Comparison of ENCODE assay signal across 10 cellular contexts in the genomic region with DNA sequence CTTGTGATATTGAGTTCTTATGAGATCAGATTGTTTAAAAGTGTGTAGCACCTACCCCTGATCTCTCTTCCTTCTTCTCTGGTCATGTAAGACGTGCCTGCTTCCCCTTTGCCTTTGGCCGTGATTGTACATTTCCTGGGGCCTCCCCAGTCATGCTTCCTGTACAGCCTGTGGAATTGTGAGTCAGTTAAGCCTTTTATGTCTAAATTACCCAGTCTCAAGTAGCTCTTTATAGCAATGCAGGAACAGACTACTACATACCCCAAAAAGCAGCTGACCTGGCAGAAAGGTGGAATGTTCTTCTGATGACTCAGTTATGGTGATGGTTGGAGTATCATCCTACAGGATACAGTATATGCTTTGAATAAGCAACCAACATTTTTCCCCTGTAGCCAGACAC. TPM values are rescaled to one million over a fixed set of nuclear protein-coding genes. Genes with fewer than 3 reads are reported as not detected.
A peak's percentile ranks its signal among the peaks of the same experiment; 100 is the strongest.
DNase-seq lines count a peak whose midpoint lies in the region; ATAC-seq and TF ChIP-seq lines count a peak whose summit lies in the region.
"Had no signal": no experiment of that assay in that cellular context is flagged by ENCODE, and none has a peak within 500 bp of the region (broad histone marks: within the 10 kb centered on the region; RNA-seq: fewer than 3 reads in every experiment).

No MANE protein-coding gene starts in this region.

- CTCF ChIA-PET in WTC11 (lab: Charles Lee): no interaction called here

- no peak overlapping the region for H3K4me3 ChIP-seq in AG10803 (ENCODE audit: low read length)
- H3K4me3 ChIP-seq: GM12878 had no signal

- H3K36me3 Mint-ChIP-seq in activated naive CD8-positive, alpha-beta T cell treated with anti-CD3 and anti-CD28 coated beads, Interleukin-2, amount 10 ng/mL, durations not matched to agents 7 days and 5 days: peaks cover 32% of the 10 kb centered on the region
- H3K36me3 Mint-ChIP-seq in WTC11: no peaks in the 10 kb centered on the region

- peaks cover 6% of the 10 kb centered on the region for H3K9me3 Mint-ChIP-seq in activated naive CD8-positive, alpha-beta T cell treated with anti-CD3 and anti-CD28 coated beads, Interleukin-2, amount 10 ng/mL, durations not matched to agents 7 days and 5 days
- no peaks in the 10 kb centered on the region for H3K9me3 Mint-ChIP-seq in WTC11

- DNase-seq in AG10803 (ENCODE audit: low read depth) (peak; percentile 69), HS-5 (ENCODE audit: low read depth) (peak; percentile 79), left lobe of liver (ENCODE audit: low spot score) (no peak), WTC11 (ENCODE audit: low spot score) (no peak)
- DNase-seq in activated naive CD8-positive, alpha-beta T cell treated with anti-CD3 and anti-CD28 coated beads, Interleukin-2, amount 10 ng/mL, durations not matched to agents 7 days and 5 days: no peak
- DNase-seq: NCI-H2081 treated with DMSO at 0.1 percent for 48 hours had no signal

- peak; percentile 33 for ATAC-seq in activated naive CD8-positive, alpha-beta T cell treated with anti-CD3 and anti-CD28 coated beads, Interleukin-2, amount 10 ng/mL, durations not matched to agents 7 days and 5 days (ENCODE audit: low read depth)
- ATAC-seq in left lobe of liver: peak; percentile 32
- ATAC-seq in GM18520 (IDR thresholded peaks at IDR 0.05; ENCODE audit: unreplicated experiment): no peak
- no peak for ATAC-seq in WTC11
- ATAC-seq in GM21619 (IDR thresholded peaks at IDR 0.05; ENCODE audit: unreplicated experiment): no peak
- no peak for ATAC-seq in GM19023 (IDR thresholded peaks at IDR 0.05; ENCODE audit: unreplicated experiment)
- ATAC-seq: GM12878 had no signal

- POLR2A ChIA-PET in activated naive CD8-positive, alpha-beta T cell treated with anti-CD3 and anti-CD28 coated beads, Interleukin-2, amount 10 ng/mL, durations not matched to agents 7 days and 5 days (lab: Charles Lee): no interaction called here
- POLR2A ChIA-PET in WTC11 (lab: Charles Lee): no interaction called here

- H3K27me3 Mint-ChIP-seq in activated naive CD8-positive, alpha-beta T cell treated with anti-CD3 and anti-CD28 coated beads, Interleukin-2, amount 10 ng/mL, durations not matched to agents 7 days and 5 days: no peaks in the 10 kb centered on the region
- no peaks in the 10 kb centered on the region for H3K27me3 Mint-ChIP-seq in WTC11 (ENCODE audit: low read depth)

- H3K4me1 Mint-ChIP-seq in activated naive CD8-positive, alpha-beta T cell treated with anti-CD3 and anti-CD28 coated beads, Interleukin-2, amount 10 ng/mL, durations not matched to agents 7 days and 5 days: peaks cover 15% of the 10 kb centered on the region
- H3K4me1 Mint-ChIP-seq in WTC11: peaks cover 7% of the 10 kb centered on the region

- TF ChIP-seq CTCF in AG10803 (conservative IDR thresholded peaks at IDR 0.05; ENCODE audit: low read length) (no peak), WTC11 (IDR thresholded peaks at IDR 0.05) (no peak)

- H3K4me3 Mint-ChIP-seq in activated naive CD8-positive, alpha-beta T cell treated with anti-CD3 and anti-CD28 coated beads, Interleukin-2, amount 10 ng/mL, durations not matched to agents 7 days and 5 days: peak overlapping the region; percentile 29
- H3K4me3 Mint-ChIP-seq in WTC11: no peak overlapping the region

- peak overlapping the region; percentile 71 for H3K27ac Mint-ChIP-seq in activated naive CD8-positive, alpha-beta T cell treated with anti-CD3 and anti-CD28 coated beads, Interleukin-2, amount 10 ng/mL, durations not matched to agents 7 days and 5 days
- H3K27ac Mint-ChIP-seq in WTC11: no peak overlapping the region

TF ChIP-seq in WTC11, 78 proteins besides CTCF, POLR2A, EP300 and RAD21 (continues in another document):
- TF ChIP-seq, protein P1, sequence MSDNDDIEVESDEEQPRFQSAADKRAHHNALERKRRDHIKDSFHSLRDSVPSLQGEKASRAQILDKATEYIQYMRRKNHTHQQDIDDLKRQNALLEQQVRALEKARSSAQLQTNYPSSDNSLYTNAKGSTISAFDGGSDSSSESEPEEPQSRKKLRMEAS (CRISPR knock-in tag; IDR thresholded peaks at IDR 0.05): no peak
- TF ChIP-seq NR1H2 (CRISPR knock-in tag; IDR thresholded peaks at IDR 0.05) (no peak), ETV6 (CRISPR knock-in tag; IDR thresholded peaks at IDR 0.05) (no peak), FOXP1 (CRISPR knock-in tag; IDR thresholded peaks at IDR 0.05; ENCODE audit: borderline replicate concordance) (no peak), SOX15 (CRISPR knock-in tag; IDR thresholded peaks at IDR 0.05) (no peak), KAT7 (CRISPR knock-in tag; IDR thresholded peaks at IDR 0.05; ENCODE audit: borderline replicate concordance) (no peak), SMAD4 (CRISPR knock-in tag; IDR thresholded peaks at IDR 0.05) (no peak), NFYB (CRISPR knock-in tag; conservative IDR thresholded peaks at IDR 0.05; ENCODE audit: low read depth) (no peak), MXD4 (CRISPR knock-in tag; IDR thresholded peaks at IDR 0.05; ENCODE audit: borderline replicate concordance) (no peak), JAZF1 (CRISPR knock-in tag; IDR thresholded peaks at IDR 0.05) (no peak), PRRX2 (CRISPR knock-in tag; IDR thresholded peaks at IDR 0.05) (no peak)
- TF ChIP-seq, protein P2, sequence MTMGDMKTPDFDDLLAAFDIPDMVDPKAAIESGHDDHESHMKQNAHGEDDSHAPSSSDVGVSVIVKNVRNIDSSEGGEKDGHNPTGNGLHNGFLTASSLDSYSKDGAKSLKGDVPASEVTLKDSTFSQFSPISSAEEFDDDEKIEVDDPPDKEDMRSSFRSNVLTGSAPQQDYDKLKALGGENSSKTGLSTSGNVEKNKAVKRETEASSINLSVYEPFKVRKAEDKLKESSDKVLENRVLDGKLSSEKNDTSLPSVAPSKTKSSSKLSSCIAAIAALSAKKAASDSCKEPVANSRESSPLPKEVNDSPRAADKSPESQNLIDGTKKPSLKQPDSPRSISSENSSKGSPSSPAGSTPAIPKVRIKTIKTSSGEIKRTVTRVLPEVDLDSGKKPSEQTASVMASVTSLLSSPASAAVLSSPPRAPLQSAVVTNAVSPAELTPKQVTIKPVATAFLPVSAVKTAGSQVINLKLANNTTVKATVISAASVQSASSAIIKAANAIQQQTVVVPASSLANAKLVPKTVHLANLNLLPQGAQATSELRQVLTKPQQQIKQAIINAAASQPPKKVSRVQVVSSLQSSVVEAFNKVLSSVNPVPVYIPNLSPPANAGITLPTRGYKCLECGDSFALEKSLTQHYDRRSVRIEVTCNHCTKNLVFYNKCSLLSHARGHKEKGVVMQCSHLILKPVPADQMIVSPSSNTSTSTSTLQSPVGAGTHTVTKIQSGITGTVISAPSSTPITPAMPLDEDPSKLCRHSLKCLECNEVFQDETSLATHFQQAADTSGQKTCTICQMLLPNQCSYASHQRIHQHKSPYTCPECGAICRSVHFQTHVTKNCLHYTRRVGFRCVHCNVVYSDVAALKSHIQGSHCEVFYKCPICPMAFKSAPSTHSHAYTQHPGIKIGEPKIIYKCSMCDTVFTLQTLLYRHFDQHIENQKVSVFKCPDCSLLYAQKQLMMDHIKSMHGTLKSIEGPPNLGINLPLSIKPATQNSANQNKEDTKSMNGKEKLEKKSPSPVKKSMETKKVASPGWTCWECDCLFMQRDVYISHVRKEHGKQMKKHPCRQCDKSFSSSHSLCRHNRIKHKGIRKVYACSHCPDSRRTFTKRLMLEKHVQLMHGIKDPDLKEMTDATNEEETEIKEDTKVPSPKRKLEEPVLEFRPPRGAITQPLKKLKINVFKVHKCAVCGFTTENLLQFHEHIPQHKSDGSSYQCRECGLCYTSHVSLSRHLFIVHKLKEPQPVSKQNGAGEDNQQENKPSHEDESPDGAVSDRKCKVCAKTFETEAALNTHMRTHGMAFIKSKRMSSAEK (CRISPR knock-in tag; IDR thresholded peaks at IDR 0.05; ENCODE audit: borderline replicate concordance): no peak
- TF ChIP-seq, protein P3, sequence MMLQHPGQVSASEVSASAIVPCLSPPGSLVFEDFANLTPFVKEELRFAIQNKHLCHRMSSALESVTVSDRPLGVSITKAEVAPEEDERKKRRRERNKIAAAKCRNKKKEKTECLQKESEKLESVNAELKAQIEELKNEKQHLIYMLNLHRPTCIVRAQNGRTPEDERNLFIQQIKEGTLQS (CRISPR knock-in tag; conservative IDR thresholded peaks at IDR 0.05): no peak
- TF ChIP-seq, protein P4, sequence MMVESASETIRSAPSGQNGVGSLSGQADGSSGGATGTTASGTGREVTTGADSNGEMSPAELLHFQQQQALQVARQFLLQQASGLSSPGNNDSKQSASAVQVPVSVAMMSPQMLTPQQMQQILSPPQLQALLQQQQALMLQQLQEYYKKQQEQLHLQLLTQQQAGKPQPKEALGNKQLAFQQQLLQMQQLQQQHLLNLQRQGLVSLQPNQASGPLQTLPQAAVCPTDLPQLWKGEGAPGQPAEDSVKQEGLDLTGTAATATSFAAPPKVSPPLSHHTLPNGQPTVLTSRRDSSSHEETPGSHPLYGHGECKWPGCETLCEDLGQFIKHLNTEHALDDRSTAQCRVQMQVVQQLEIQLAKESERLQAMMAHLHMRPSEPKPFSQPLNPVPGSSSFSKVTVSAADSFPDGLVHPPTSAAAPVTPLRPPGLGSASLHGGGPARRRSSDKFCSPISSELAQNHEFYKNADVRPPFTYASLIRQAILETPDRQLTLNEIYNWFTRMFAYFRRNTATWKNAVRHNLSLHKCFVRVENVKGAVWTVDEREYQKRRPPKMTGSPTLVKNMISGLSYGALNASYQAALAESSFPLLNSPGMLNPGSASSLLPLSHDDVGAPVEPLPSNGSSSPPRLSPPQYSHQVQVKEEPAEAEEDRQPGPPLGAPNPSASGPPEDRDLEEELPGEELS (CRISPR knock-in tag; IDR thresholded peaks at IDR 0.05): no peak
- TF ChIP-seq, protein P5, sequence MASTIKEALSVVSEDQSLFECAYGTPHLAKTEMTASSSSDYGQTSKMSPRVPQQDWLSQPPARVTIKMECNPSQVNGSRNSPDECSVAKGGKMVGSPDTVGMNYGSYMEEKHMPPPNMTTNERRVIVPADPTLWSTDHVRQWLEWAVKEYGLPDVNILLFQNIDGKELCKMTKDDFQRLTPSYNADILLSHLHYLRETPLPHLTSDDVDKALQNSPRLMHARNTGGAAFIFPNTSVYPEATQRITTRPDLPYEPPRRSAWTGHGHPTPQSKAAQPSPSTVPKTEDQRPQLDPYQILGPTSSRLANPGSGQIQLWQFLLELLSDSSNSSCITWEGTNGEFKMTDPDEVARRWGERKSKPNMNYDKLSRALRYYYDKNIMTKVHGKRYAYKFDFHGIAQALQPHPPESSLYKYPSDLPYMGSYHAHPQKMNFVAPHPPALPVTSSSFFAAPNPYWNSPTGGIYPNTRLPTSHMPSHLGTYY (CRISPR knock-in tag; IDR thresholded peaks at IDR 0.05): no peak

RNA-seq across cellular contexts. Expression of a gene that starts 11.4 kb away (rescaled TPM):
- total RNA-seq in activated naive CD8-positive, alpha-beta T cell treated with anti-CD3 and anti-CD28 coated beads, Interleukin-2, amount 10 ng/mL, durations not matched to agents 7 days and 5 days: 100 to 1,000 TPM; 110 to 121 TPM
- total RNA-seq in left lobe of liver: 1.8 TPM
- total RNA-seq in WTC11 (2021): 11.2 to 26.8 TPM (median 13.1 TPM) in 3 replicates

Comparison
In these comparisons a context has a peak if more than half of its experiments do, and no peak if none do; other contexts are left out.
1. DNase-seq: peak in AG10803 (single experiment) and HS-5 (single experiment); none in activated naive CD8-positive, alpha-beta T cell treated with anti-CD3 and anti-CD28 coated beads, Interleukin-2, amount 10 ng/mL, durations not matched to agents 7 days and 5 days (single experiment), left lobe of liver (single experiment) and WTC11 (single experiment).
2. ATAC-seq: peak in activated naive CD8-positive, alpha-beta T cell treated with anti-CD3 and anti-CD28 coated beads, Interleukin-2, amount 10 ng/mL, durations not matched to agents 7 days and 5 days (single experiment) and left lobe of liver (single experiment); none in GM18520 (single experiment), WTC11 (single experiment), GM21619 (single experiment) and GM19023 (single experiment).